Comparison of ENCODE assay signal across 14 cellular contexts in genomic region chr10:125768217-125768616, GRCh38. TPM values are rescaled to one million over a fixed set of nuclear protein-coding genes. Genes with fewer than 3 reads are reported as not detected.
A peak's percentile ranks its signal among the peaks of the same experiment; 100 is the strongest.
DNase-seq lines count a peak whose midpoint lies in the region; ATAC-seq and TF ChIP-seq lines count a peak whose summit lies in the region.
"Had no signal": no experiment of that assay in that cellular context is flagged by ENCODE, and none has a peak within 500 bp of the region (broad histone marks: within the 10 kb centered on the region; RNA-seq: fewer than 3 reads in every experiment).

No MANE protein-coding gene starts in this region.

- DNase-seq in MCF 10A (ENCODE audit: unreplicated experiment) (peak; percentile 22), mammary epithelial cell (no peak), cerebellum (ENCODE audit: low spot score) (peak; percentile 46), lung microvascular endothelial cell (ENCODE audit: low read depth in 2 of 2) (peak; percentile 14 to 20), Caco-2 (no peak)
- no peak for DNase-seq in effector memory CD8-positive, alpha-beta T cell
- DNase-seq: activated T-cell treated with anti-CD3 and anti-CD28 coated beads, Interleukin-2, amount 50 U/mL, for 24 hours; effector memory CD4-positive, alpha-beta T cell; NCI-H774; T1000 had no signal

- H3K27ac ChIP-seq in mammary epithelial cell (ENCODE audit: insufficient read depth, low read depth, low read length): no peak overlapping the region
- H3K27ac ChIP-seq: BLaER1 treated with 17β-estradiol and CSF1 and Interleukin-3, amounts not matched to agents 10 nM and 100 nM had no signal

- H3K27ac Mint-ChIP-seq in MCF 10A (ENCODE audit: low read depth, unreplicated experiment) (no peak overlapping the region), Caco-2 (ENCODE audit: unreplicated experiment) (no peak overlapping the region)
- H3K27ac Mint-ChIP-seq in effector memory CD8-positive, alpha-beta T cell: no peak overlapping the region
- H3K27ac Mint-ChIP-seq: activated T-cell treated with anti-CD3 and anti-CD28 coated beads, Interleukin-2, amount 50 U/mL, for 24 hours had no signal

- H3K27me3 Mint-ChIP-seq in MCF 10A (ENCODE audit: insufficient read depth, unreplicated experiment): no peaks in the 10 kb centered on the region
- no peaks in the 10 kb centered on the region for H3K27me3 Mint-ChIP-seq in Caco-2 (ENCODE audit: insufficient read depth, unreplicated experiment)
- H3K27me3 Mint-ChIP-seq in effector memory CD8-positive, alpha-beta T cell: no peaks in the 10 kb centered on the region
- H3K27me3 Mint-ChIP-seq: activated T-cell treated with anti-CD3 and anti-CD28 coated beads, Interleukin-2, amount 50 U/mL, for 24 hours had no signal

- POLR2A ChIA-PET in MCF 10A (lab: Yijun Ruan, JAX) (no interaction called here), Caco-2 (lab: Charles Lee) (no interaction called here)

- CTCF ChIA-PET in MCF 10A (lab: Yijun Ruan, JAX): no interaction called here
- CTCF ChIA-PET in mammary epithelial cell (lab: Charles Lee; ENCODE audit: low non-redundant PET): no interaction called here
- CTCF ChIA-PET in Caco-2 (lab: Charles Lee): no interaction called here

- ATAC-seq in GM21447 (IDR thresholded peaks at IDR 0.05; ENCODE audit: unreplicated experiment) (no peak), HG03439 (IDR thresholded peaks at IDR 0.05; ENCODE audit: unreplicated experiment) (no peak)
- no peak for ATAC-seq in effector memory CD8-positive, alpha-beta T cell (replicated peaks)

- no peaks in the 10 kb centered on the region for H3K79me2 ChIP-seq in mammary epithelial cell (ENCODE audit: insufficient read depth, low read length)

- dilution Hi-C loops in mammary epithelial cell (cut with HindIII; ENCODE audit: low sequenced_read_pairs): no loop called here

- no peak overlapping the region for H2AFZ ChIP-seq in mammary epithelial cell (ENCODE audit: low read depth, low read length)

- H3K9me3 ChIP-seq in mammary epithelial cell (replicated peaks; ENCODE audit: insufficient read depth, low read length) (no peaks in the 10 kb centered on the region), Caco-2 (no peaks in the 10 kb centered on the region)
- H3K9me3 ChIP-seq: BLaER1 treated with 17β-estradiol and CSF1 and Interleukin-3, amounts not matched to agents 10 nM and 100 nM had no signal

- H3K4me3 Mint-ChIP-seq in MCF 10A (ENCODE audit: unreplicated experiment) (no peak overlapping the region), Caco-2 (ENCODE audit: unreplicated experiment) (no peak overlapping the region)
- no peak overlapping the region for H3K4me3 Mint-ChIP-seq in effector memory CD8-positive, alpha-beta T cell
- H3K4me3 Mint-ChIP-seq: activated T-cell treated with anti-CD3 and anti-CD28 coated beads, Interleukin-2, amount 50 U/mL, for 24 hours had no signal

- H3K4me3 ChIP-seq in mammary epithelial cell (replicated peaks in 1 of 3; ENCODE audit: insufficient read depth in 1 of 3, low read depth in 2 of 3, low read length in 3 of 3) (no peak overlapping the region), Caco-2 (ENCODE audit: low read depth, low read length) (no peak overlapping the region)
- H3K4me3 ChIP-seq: BLaER1 treated with 17β-estradiol and CSF1 and Interleukin-3, amounts not matched to agents 10 nM and 100 nM; lung had no signal

- H3K9ac ChIP-seq in mammary epithelial cell (ENCODE audit: insufficient read depth, low read length): no peak overlapping the region
- H3K9ac ChIP-seq: BLaER1 treated with 17β-estradiol and CSF1 and Interleukin-3, amounts not matched to agents 10 nM and 100 nM had no signal

- TF ChIP-seq CTCF in MCF 10A (IDR thresholded peaks at IDR 0.05; ENCODE audit: unreplicated experiment): no peak
- no peak for TF ChIP-seq CTCF in mammary epithelial cell (conservative IDR thresholded peaks at IDR 0.05 in 1 of 2, IDR thresholded peaks at IDR 0.05 in 1 of 2; ENCODE audit: extremely low read depth in 1 of 2, insufficient read depth in 1 of 2, low read depth in 1 of 2, low read length in 2 of 2)
- TF ChIP-seq CTCF in Caco-2 (IDR thresholded peaks at IDR 0.05; ENCODE audit: insufficient read depth in 1 of 2, low read depth in 1 of 2, low read length in 1 of 2, severe bottlenecking in 1 of 2, unreplicated experiment in 1 of 2): no peak

- intact Hi-C loops in MCF 10A (cut with micrococcal nuclease) (no loop called here), mammary epithelial cell (cut with micrococcal nuclease) (no loop called here), Caco-2 (cut with micrococcal nuclease; ENCODE audit: unreplicated experiment) (no loop called here)

- H3K4me2 ChIP-seq in mammary epithelial cell (ENCODE audit: insufficient read depth, low read depth, low read length): no peak overlapping the region
- H3K4me2 ChIP-seq: BLaER1 treated with 17β-estradiol and CSF1 and Interleukin-3, amounts not matched to agents 10 nM and 100 nM had no signal

- H3K4me1 Mint-ChIP-seq in MCF 10A (ENCODE audit: insufficient read depth, unreplicated experiment): no peaks in the 10 kb centered on the region
- H3K4me1 Mint-ChIP-seq in Caco-2 (ENCODE audit: low read depth, unreplicated experiment): no peaks in the 10 kb centered on the region
- H3K4me1 Mint-ChIP-seq in effector memory CD8-positive, alpha-beta T cell (ENCODE audit: low read depth in 2 of 2): no peaks in the 10 kb centered on the region

- WGBS in mammary epithelial cell (ENCODE audit: low coverage, missing lambda C conversion rate): 33% methylated on average over 3 of the region's 3 CpGs

- H3K9me3 Mint-ChIP-seq in MCF 10A (ENCODE audit: unreplicated experiment) (no peaks in the 10 kb centered on the region), Caco-2 (ENCODE audit: unreplicated experiment) (no peaks in the 10 kb centered on the region)
- no peaks in the 10 kb centered on the region for H3K9me3 Mint-ChIP-seq in effector memory CD8-positive, alpha-beta T cell
- H3K9me3 Mint-ChIP-seq: activated T-cell treated with anti-CD3 and anti-CD28 coated beads, Interleukin-2, amount 50 U/mL, for 24 hours had no signal

- in situ Hi-C loops in mammary epithelial cell (cut with MboI; ENCODE audit: low sequenced_read_pairs in 2 of 2): no loop called here

- H3K36me3 Mint-ChIP-seq in MCF 10A (ENCODE audit: insufficient read depth, unreplicated experiment) (peaks cover 35% of the 10 kb centered on the region), Caco-2 (ENCODE audit: insufficient read depth, unreplicated experiment) (peaks cover 32% of the 10 kb centered on the region)
- peaks cover 34% of the 10 kb centered on the region for H3K36me3 Mint-ChIP-seq in effector memory CD8-positive, alpha-beta T cell (ENCODE audit: insufficient read depth)

- no peaks in the 10 kb centered on the region for H3K4me1 ChIP-seq in mammary epithelial cell (ENCODE audit: insufficient read depth, low read length)
- H3K4me1 ChIP-seq in Caco-2: no peaks in the 10 kb centered on the region
- H3K4me1 ChIP-seq: BLaER1 treated with 17β-estradiol and CSF1 and Interleukin-3, amounts not matched to agents 10 nM and 100 nM had no signal

- no peaks in the 10 kb centered on the region for H4K20me1 ChIP-seq in mammary epithelial cell (ENCODE audit: insufficient read depth, low read length)
- H4K20me1 ChIP-seq: BLaER1 treated with 17β-estradiol and CSF1 and Interleukin-3, amounts not matched to agents 10 nM and 100 nM had no signal

- BruUV-seq in MCF 10A (replicated peaks; lab: Mats Ljungman, UMichigan): no TSS peak
- BruUV-seq in mammary epithelial cell (replicated peaks; lab: Mats Ljungman, UMichigan): no TSS peak
- no TSS peak for BruUV-seq in Caco-2 (replicated peaks; lab: Mats Ljungman, UMichigan)

- H3K36me3 ChIP-seq in mammary epithelial cell (ENCODE audit: insufficient read depth, low read length) (peaks cover 12% of the 10 kb centered on the region), Caco-2 (ENCODE audit: control insufficient read depth, insufficient read depth, low read length) (no peaks in the 10 kb centered on the region)

- no peaks in the 10 kb centered on the region for H3K27me3 ChIP-seq in mammary epithelial cell (ENCODE audit: insufficient read depth, low read length)
- H3K27me3 ChIP-seq in Caco-2 (replicated peaks; ENCODE audit: control insufficient read depth, insufficient read depth, low read length): no peaks in the 10 kb centered on the region
- H3K27me3 ChIP-seq: BLaER1 treated with 17β-estradiol and CSF1 and Interleukin-3, amounts not matched to agents 10 nM and 100 nM had no signal

RNA-seq across cellular contexts. Expression of gene MMP21, which starts 7.4 kb away (rescaled TPM):
- total RNA-seq in MCF 10A (2022) (not detected in 2 replicates), mammary epithelial cell (not detected), cerebellum (0.09 TPM), lung microvascular endothelial cell (0.22 and 3.2 TPM in 2 replicates), Caco-2 (2022) (not detected in 2 replicates)
- polyA plus RNA-seq in mammary epithelial cell: not detected
- polyA minus RNA-seq in mammary epithelial cell: not detected

RNA-seq across cellular contexts. Expression of gene EDRF1, which starts 48.7 kb away (rescaled TPM):
- 24.1 and 28.2 TPM in 2 replicates for total RNA-seq in MCF 10A (2022)
- 10 to 100 TPM; 18.2 to 23.1 TPM for total RNA-seq in mammary epithelial cell
- 11.1 TPM for polyA plus RNA-seq in mammary epithelial cell
- 6.3 TPM for polyA minus RNA-seq in mammary epithelial cell
- 52.0 TPM for total RNA-seq in cerebellum
- total RNA-seq in lung microvascular endothelial cell: 9.4 and 15.1 TPM in 2 replicates
- total RNA-seq in Caco-2 (2022): 40.9 and 43.2 TPM in 2 replicates

RNA-seq across cellular contexts. Expression of gene UROS, which starts 54.8 kb away (rescaled TPM):
- total RNA-seq in MCF 10A (2022) (55.0 and 64.4 TPM in 2 replicates), mammary epithelial cell (10 to 100 TPM; 55.8 to 63.7 TPM), cerebellum (53.4 TPM), lung microvascular endothelial cell (48.4 and 56.2 TPM in 2 replicates), Caco-2 (2022) (53.2 and 53.4 TPM in 2 replicates)
- 42.7 TPM for polyA plus RNA-seq in mammary epithelial cell
- polyA minus RNA-seq in mammary epithelial cell: 24.8 TPM

RNA-seq across cellular contexts. Expression of gene BCCIP, which starts 55.1 kb away (rescaled TPM):
- total RNA-seq in MCF 10A (2022): 70.8 and 88.2 TPM in 2 replicates
- total RNA-seq in mammary epithelial cell: 10 to 100 TPM; 21.2 to 74.4 TPM
- polyA plus RNA-seq in mammary epithelial cell: 44.1 TPM
- polyA minus RNA-seq in mammary epithelial cell: 21.2 TPM
- 35.2 TPM for total RNA-seq in cerebellum
- 22.2 and 31.7 TPM in 2 replicates for total RNA-seq in lung microvascular endothelial cell
- total RNA-seq in Caco-2 (2022): 87.3 and 91.2 TPM in 2 replicates

Comparison
In these comparisons a context has a peak if more than half of its experiments do, and no peak if none do; other contexts are left out.
1. DNase-seq: peak in MCF 10A (single experiment), cerebellum (single experiment) and lung microvascular endothelial cell (2 of 2); none in mammary epithelial cell (single experiment), Caco-2 (0 of 2) and effector memory CD8-positive, alpha-beta T cell (0 of 3).